In the genomic region with DNA sequence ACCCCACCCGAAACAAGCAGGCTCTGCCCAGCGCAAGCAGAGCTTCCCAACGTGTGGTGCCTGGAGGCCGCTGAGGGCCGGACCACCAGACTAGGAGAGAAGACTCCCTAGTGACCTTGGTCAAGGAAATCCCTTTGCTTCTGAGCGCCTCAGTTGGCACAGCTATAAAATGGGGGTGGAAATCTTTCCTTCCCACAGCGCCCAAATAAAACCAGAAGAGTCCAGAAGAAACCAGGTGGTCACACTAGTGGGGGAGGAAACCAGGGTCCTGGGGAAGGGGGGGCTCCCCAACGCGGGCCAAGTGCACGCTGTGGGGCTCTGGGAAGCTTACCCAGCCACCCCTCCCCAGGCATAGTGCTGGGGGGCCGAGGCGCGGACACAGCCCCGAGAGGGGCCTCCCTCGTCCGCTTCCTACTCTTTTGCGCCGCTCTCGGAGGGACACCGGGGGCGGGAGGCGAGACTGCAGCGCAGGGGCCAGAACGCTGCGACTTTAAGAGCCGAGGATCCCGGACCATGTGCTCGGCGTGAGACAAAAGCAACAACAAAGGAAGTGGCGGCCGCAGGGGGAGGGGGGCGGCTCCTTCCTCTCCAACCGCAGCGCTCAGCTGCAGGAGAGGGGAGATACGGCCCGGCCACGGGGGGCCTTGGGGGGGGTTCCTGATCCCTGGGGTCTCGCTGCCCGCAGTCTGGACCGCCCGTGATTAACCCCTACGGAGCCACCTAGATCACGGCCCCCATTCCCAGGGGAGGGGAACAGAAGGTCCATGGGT, we compare ENCODE assay signal across 8 cellular contexts. TPM values are rescaled to one million over a fixed set of nuclear protein-coding genes. Genes with fewer than 3 reads are reported as not detected.
DNase-seq lines count a peak whose midpoint lies in the region; ATAC-seq and TF ChIP-seq lines count a peak whose summit lies in the region.

No MANE protein-coding gene starts in this region.

- peak overlapping the region; percentile 100 for H3K27ac ChIP-seq in HUES64 (ENCODE audit: low read depth, low read length)
- H3K27ac ChIP-seq in testis: peak overlapping the region; percentile 95 to 99

- peak overlapping the region; percentile 99 for H3K9ac ChIP-seq in HUES64 (ENCODE audit: low read depth, low read length)

- WGBS in HUES64: 1% methylated on average over 43 of the region's 43 CpGs
- WGBS in testis, 2 donors: 0 to 2% methylated on average over 7 to 39 of the region's 43 CpGs

- TF ChIP-seq CTCF in glutamatergic neuron (IDR thresholded peaks at IDR 0.05; ENCODE audit: partially characterized antibody, unreplicated experiment) (no peak), testis (IDR thresholded peaks at IDR 0.05) (no peak)

- H3K36me3 ChIP-seq in HUES64 (ENCODE audit: insufficient read depth, low read length) (peaks cover 27% of the 10 kb centered on the region), testis (ENCODE audit: low read depth, missing control alignments) (no peaks in the 10 kb centered on the region)

- peaks cover 21% of the 10 kb centered on the region for H3K27me3 Mint-ChIP-seq in glutamatergic neuron (ENCODE audit: unreplicated experiment)

- H3K9me3 ChIP-seq in HUES64 (ENCODE audit: insufficient read depth, low read depth, low read length): no peaks in the 10 kb centered on the region
- no peaks in the 10 kb centered on the region for H3K9me3 ChIP-seq in testis

- peak overlapping the region; percentile 95 for H3K4me3 Mint-ChIP-seq in glutamatergic neuron (ENCODE audit: unreplicated experiment)

- H3K4me1 ChIP-seq in HUES64 (ENCODE audit: insufficient read depth, low read length): peaks cover 32% of the 10 kb centered on the region
- H3K4me1 ChIP-seq in testis: peaks cover 44% of the 10 kb centered on the region

- TF ChIP-seq POLR2A in testis (IDR thresholded peaks at IDR 0.05): no peak

- peak overlapping the region; percentile 82 for H3K4me3 ChIP-seq in HUES64 (ENCODE audit: low read length)
- H3K4me3 ChIP-seq in testis: peak overlapping the region; percentile 91 to 94

- H3K27ac Mint-ChIP-seq in activated naive CD4-positive, alpha-beta T cell treated with anti-CD3 and anti-CD28 coated beads, Interleukin-2, amount 50 U/mL, for 72 hours: peak overlapping the region; percentile 92 to 98
- peak overlapping the region; percentile 99 for H3K27ac Mint-ChIP-seq in glutamatergic neuron (ENCODE audit: unreplicated experiment)

- intact Hi-C loops in testis (cut with DNase I; ENCODE audit: low total_unique reads): loop anchor here (10.0 kb wide), 1 partner anchor 122 kb away; the partner anchor contains the start of gene CLTB

- no peaks in the 10 kb centered on the region for H3K27me3 ChIP-seq in HUES64 (ENCODE audit: insufficient read depth, low read length)
- H3K27me3 ChIP-seq in testis: no peaks in the 10 kb centered on the region

- H3K36me3 Mint-ChIP-seq in activated naive CD4-positive, alpha-beta T cell treated with anti-CD3 and anti-CD28 coated beads, Interleukin-2, amount 50 U/mL, for 72 hours: peaks cover 14 to 19% of the 10 kb centered on the region in 2 donors
- no peaks in the 10 kb centered on the region for H3K36me3 Mint-ChIP-seq in glutamatergic neuron (ENCODE audit: unreplicated experiment)

- ATAC-seq in activated naive CD4-positive, alpha-beta T cell treated with anti-CD3 and anti-CD28 coated beads, Interleukin-2, amount 50 U/mL, for 72 hours: peak; percentile 18 to 19

- peak; percentile 28 for DNase-seq in NCI-H2171 treated with DMSO at 0.1 percent for 48 hours (lab: John Stamatoyannopoulos, UW)
- DNase-seq in NCI-H2171 (lab: John Stamatoyannopoulos, UW): no peak
- DNase-seq in SK-N-DZ (ENCODE audit: low spot score): peak; percentile 60
- DNase-seq in activated naive CD4-positive, alpha-beta T cell treated with anti-CD3 and anti-CD28 coated beads, Interleukin-2, amount 50 U/mL, for 72 hours (ENCODE audit: low spot score in 2 of 2): peak; percentile 67 to 77
- peak; percentile 81 for DNase-seq in glutamatergic neuron
- peak; percentile 60 for DNase-seq in occipital lobe (lab: John Stamatoyannopoulos, UW)
- peak; percentile 91 for DNase-seq in testis

- H3K4me1 Mint-ChIP-seq in glutamatergic neuron (ENCODE audit: low read depth, unreplicated experiment): peaks cover 33% of the 10 kb centered on the region

- no peaks in the 10 kb centered on the region for H3K9me3 Mint-ChIP-seq in activated naive CD4-positive, alpha-beta T cell treated with anti-CD3 and anti-CD28 coated beads, Interleukin-2, amount 50 U/mL, for 72 hours
- peaks cover 19% of the 10 kb centered on the region for H3K9me3 Mint-ChIP-seq in glutamatergic neuron (ENCODE audit: unreplicated experiment)

RNA-seq across cellular contexts. Expression of gene RNF44, which starts 0.9 kb away (rescaled TPM):
- 78.2 TPM for polyA plus RNA-seq in HUES64 (2013, experiment 1 of 2)
- 93.8 TPM for polyA plus RNA-seq in HUES64 (2013, experiment 2 of 2)
- polyA plus RNA-seq in SK-N-DZ (2014; cell fraction: cytosol; rRNA removed): 35.7 and 40.3 TPM in 2 replicates
- polyA plus RNA-seq in SK-N-DZ (2014; cell fraction: nucleus; rRNA removed): 121 and 159 TPM in 2 replicates
- total RNA-seq in activated naive CD4-positive, alpha-beta T cell treated with anti-CD3 and anti-CD28 coated beads, Interleukin-2, amount 50 U/mL, for 72 hours: 100 to 1,000 TPM in 1 of 2 donors, 10 to 100 TPM in 1; 83.5 to 136 TPM
- total RNA-seq in glutamatergic neuron (ENCODE audit: unreplicated experiment): 322 TPM
- 8.6 TPM for total RNA-seq in occipital lobe
- total RNA-seq in testis: 10 to 100 TPM; 57.2 to 64.7 TPM
- polyA plus RNA-seq in testis (ENCODE audit: insufficient read depth, low read depth, low replicate concordance): 60.1 TPM

RNA-seq across cellular contexts. Expression of gene CDHR2, which starts 12.8 kb away (rescaled TPM):
- not detected for polyA plus RNA-seq in HUES64 (2013, experiment 1 of 2)
- not detected for polyA plus RNA-seq in HUES64 (2013, experiment 2 of 2)
- 0.24 and 0.45 TPM in 2 replicates for polyA plus RNA-seq in SK-N-DZ (2014; cell fraction: cytosol; rRNA removed)
- 0.33 and 1.3 TPM in 2 replicates for polyA plus RNA-seq in SK-N-DZ (2014; cell fraction: nucleus; rRNA removed)
- under 1 TPM; 0.05 to 0.54 TPM for total RNA-seq in activated naive CD4-positive, alpha-beta T cell treated with anti-CD3 and anti-CD28 coated beads, Interleukin-2, amount 50 U/mL, for 72 hours
- 0.29 TPM for total RNA-seq in glutamatergic neuron (ENCODE audit: unreplicated experiment)
- total RNA-seq in occipital lobe: under 0.01 TPM
- 10 to 100 TPM; 32.0 to 60.5 TPM for total RNA-seq in testis
- polyA plus RNA-seq in testis (ENCODE audit: insufficient read depth, low read depth, low replicate concordance): 39.8 TPM

Comparison
In these comparisons a context has a peak if more than half of its experiments do, and no peak if none do; other contexts are left out.
1. RNA of gene CDHR2, which starts 12.8 kb away (total RNA-seq): 32.0 to 60.5 TPM in testis; 0.05 to 0.54 TPM in activated naive CD4-positive, alpha-beta T cell treated with anti-CD3 and anti-CD28 coated beads, Interleukin-2, amount 50 U/mL, for 72 hours, 0.29 TPM in glutamatergic neuron (single experiment) and under 0.01 TPM in occipital lobe (single experiment); every median in the first group is over 10 times any median in the second.